In the genomic region with DNA sequence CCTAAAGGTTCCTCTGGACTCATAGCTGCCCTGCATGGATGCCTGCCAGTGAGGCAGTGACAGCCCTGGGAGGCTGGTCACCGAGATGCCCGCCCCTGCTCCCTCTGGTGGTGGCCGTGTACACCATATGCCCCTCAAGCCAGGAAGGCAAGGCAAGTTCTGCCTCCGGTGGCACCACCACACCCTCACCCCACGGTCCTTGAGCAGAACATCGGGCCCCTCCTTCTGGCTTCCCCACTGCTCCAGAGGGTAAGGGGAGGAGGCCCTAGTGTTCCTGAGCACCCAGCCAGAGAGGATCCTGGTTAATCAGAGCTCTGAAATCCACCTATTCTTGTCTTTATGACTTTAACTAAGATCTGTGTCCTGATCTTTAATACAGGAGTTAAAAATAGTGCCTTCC, we compare ENCODE assay signal across 8 cellular contexts. TPM values are rescaled to one million over a fixed set of nuclear protein-coding genes. Genes with fewer than 3 reads are reported as not detected.
DNase-seq lines count a peak whose midpoint lies in the region; ATAC-seq and FAIRE-seq lines count a peak whose summit lies in the region.

No MANE protein-coding gene starts in this region.

- H3K27me3 Mint-ChIP-seq in activated T-cell treated with anti-CD3 and anti-CD28 coated beads, Interleukin-2, amount 50 U/mL, for 72 hours (ENCODE audit: low read depth) = no peaks in the 10 kb centered on the region

- no peak overlapping the region for H3K27ac Mint-ChIP-seq in activated T-cell treated with anti-CD3 and anti-CD28 coated beads, Interleukin-2, amount 50 U/mL, for 72 hours

- DNase-seq in DMS153 (lab: John Stamatoyannopoulos, UW) (peak; percentile 54), GM19239 (ENCODE audit: insufficient read length, low spot score) (peak; percentile 81), NCI-H345 treated with DMSO at 0.1 percent for 48 hours (lab: John Stamatoyannopoulos, UW; ENCODE audit: unreplicated experiment) (peak; percentile 56), head of caudate nucleus (peak in 28 of 42 donors; percentile 21 to 79 (median 60))
- peak; percentile 77 for DNase-seq in activated T-cell treated with anti-CD3 and anti-CD28 coated beads, Interleukin-2, amount 50 U/mL, for 72 hours

- ATAC-seq in activated T-cell treated with anti-CD3 and anti-CD28 coated beads, Interleukin-2, amount 50 U/mL, for 72 hours (replicated peaks in 1 of 2) = peak; percentile 92 to 95
- no peak for ATAC-seq in GM21737 (IDR thresholded peaks at IDR 0.05; ENCODE audit: unreplicated experiment)
- no peak for ATAC-seq in HG03439 (IDR thresholded peaks at IDR 0.05; ENCODE audit: unreplicated experiment)

- no peaks in the 10 kb centered on the region for H3K27me3 ChIP-seq in subcutaneous abdominal adipose tissue (ENCODE audit: control insufficient read depth in 5 of 5, insufficient read depth in 4 of 5, low read length in 5 of 5)

- no peak overlapping the region for H3K4me3 ChIP-seq in subcutaneous abdominal adipose tissue (ENCODE audit: low read depth in 1 of 5, low read length in 5 of 5)

- H3K4me3 Mint-ChIP-seq in activated T-cell treated with anti-CD3 and anti-CD28 coated beads, Interleukin-2, amount 50 U/mL, for 72 hours = no peak overlapping the region

- peaks cover 5 to 37% (median 29%) of the 10 kb centered on the region in 5 donors for H3K4me1 ChIP-seq in subcutaneous abdominal adipose tissue (ENCODE audit: control insufficient read depth in 5 of 5, insufficient read depth in 5 of 5, low read length in 5 of 5)

- H3K9me3 Mint-ChIP-seq in activated T-cell treated with anti-CD3 and anti-CD28 coated beads, Interleukin-2, amount 50 U/mL, for 72 hours = no peaks in the 10 kb centered on the region

- peak; percentile 66 for FAIRE-seq in GM19239 (lab: Jason Lieb, UNC)

- intact Hi-C loops in head of caudate nucleus (cut with DNase I) = no loop called here

- peaks cover 19% of the 10 kb centered on the region for H3K4me1 Mint-ChIP-seq in activated T-cell treated with anti-CD3 and anti-CD28 coated beads, Interleukin-2, amount 50 U/mL, for 72 hours (ENCODE audit: low read depth)

- H3K9ac ChIP-seq in subcutaneous abdominal adipose tissue (ENCODE audit: low read length in 5 of 5) = peak overlapping the region in 3 of 5 donors; percentile 1 to 57 (median 44)

- H3K36me3 Mint-ChIP-seq in activated T-cell treated with anti-CD3 and anti-CD28 coated beads, Interleukin-2, amount 50 U/mL, for 72 hours (ENCODE audit: insufficient read depth in 2 of 2) = peaks cover 0 to 1% of the 10 kb centered on the region in 2 donors

- H3K9me3 ChIP-seq in subcutaneous abdominal adipose tissue (ENCODE audit: control insufficient read depth in 5 of 5, low read length in 5 of 5) = no peaks in the 10 kb centered on the region

- peak overlapping the region; percentile 72 for H3K27ac ChIP-seq in subcutaneous abdominal adipose tissue (ENCODE audit: low read depth, low read length)

- H3K36me3 ChIP-seq in subcutaneous abdominal adipose tissue (ENCODE audit: control insufficient read depth in 5 of 5, insufficient read depth in 5 of 5, low read length in 5 of 5) = peaks cover 0 to 31% (median 15%) of the 10 kb centered on the region in 5 donors

RNA-seq across cellular contexts. Expression of a gene that starts 1.6 kb away (rescaled TPM):
- total RNA-seq in activated T-cell treated with anti-CD3 and anti-CD28 coated beads, Interleukin-2, amount 50 U/mL, for 72 hours = 1 to 10 TPM in 1 of 2 donors, under 1 TPM in 1; 0.26 to 1.4 TPM

RNA-seq across cellular contexts. Expression of a gene that starts 4.7 kb away (rescaled TPM):
- total RNA-seq in activated T-cell treated with anti-CD3 and anti-CD28 coated beads, Interleukin-2, amount 50 U/mL, for 72 hours = not detected

RNA-seq across cellular contexts. Expression of a gene that starts 9.6 kb away (rescaled TPM):
- total RNA-seq in activated T-cell treated with anti-CD3 and anti-CD28 coated beads, Interleukin-2, amount 50 U/mL, for 72 hours = 10 to 100 TPM; 13.5 to 16.4 TPM

RNA-seq across cellular contexts. Expression of a gene that starts 10.6 kb away (rescaled TPM):
- not detected for total RNA-seq in activated T-cell treated with anti-CD3 and anti-CD28 coated beads, Interleukin-2, amount 50 U/mL, for 72 hours

RNA-seq across cellular contexts. Expression of a gene that starts 16.2 kb away (rescaled TPM):
- total RNA-seq in activated T-cell treated with anti-CD3 and anti-CD28 coated beads, Interleukin-2, amount 50 U/mL, for 72 hours = 100 to 1,000 TPM in 1 of 2 donors, 10 to 100 TPM in 1; 95.8 to 107 TPM

Comparison
In these comparisons a context has a peak if more than half of its experiments do, and no peak if none do; other contexts are left out.
1. ATAC-seq: peak in activated T-cell treated with anti-CD3 and anti-CD28 coated beads, Interleukin-2, amount 50 U/mL, for 72 hours (2 of 2); none in GM21737 (single experiment) and HG03439 (single experiment).
2. Peak in every context shown above with its lines, with median percentiles within 50 percentile points of each other: DNase-seq.